ENCODE assay signal across 23 cellular contexts in genomic region chr2:10590742-10591141, GRCh38.
"Had no signal": no experiment of that assay in that cellular context is flagged by ENCODE, and none has a peak within 500 bp of the region (broad histone marks: within the 10 kb centered on the region; RNA-seq: fewer than 3 reads in every experiment).

No MANE protein-coding gene starts in this region.

- DNase-seq: activated CD4-positive, alpha-beta T cell treated with anti-CD3 and anti-CD28 coated beads, Interleukin-2, amount 10 ng/mL, durations not matched to agents 7 days and 5 days; activated CD8-positive, alpha-beta memory T cell treated with anti-CD3 and anti-CD28 coated beads, Interleukin-2, amount 50 U/mL, for 4 hours; activated effector memory CD4-positive, alpha-beta T cell treated with Interleukin-2 at 50 U/mL for 16 hours; activated naive CD4-positive, alpha-beta T cell treated with anti-CD3 and anti-CD28 coated beads, Interleukin-2, amount 10 ng/mL, durations not matched to agents 7 days and 5 days; activated naive CD8-positive, alpha-beta T cell treated with anti-CD3 and anti-CD28 coated beads, Interleukin-2, amount 50 U/mL, for 24 hours; activated T-cell treated with anti-CD3 and anti-CD28 coated beads, Interleukin-2, amount 50 U/mL, for 4 hours; aorta; central memory CD4-positive, alpha-beta T cell; colonic mucosa; heart left ventricle; lower lobe of right lung; occipital lobe; transverse colon; uterus had no signal

- H3K36me3 ChIP-seq: colonic mucosa, uterus had no signal

- H3K4me3 ChIP-seq: colonic mucosa, gastroesophageal sphincter, heart left ventricle, lower lobe of right lung, right atrium auricular region, skin epidermis, suprapubic skin, transverse colon, uterus had no signal

- H3K4me1 ChIP-seq: colonic mucosa, heart left ventricle, lower lobe of right lung, right atrium auricular region, suprapubic skin, transverse colon, uterus had no signal

- H3K4me3 Mint-ChIP-seq: activated CD4-positive, alpha-beta T cell treated with anti-CD3 and anti-CD28 coated beads, Interleukin-2, amount 10 ng/mL, durations not matched to agents 7 days and 5 days; activated naive CD4-positive, alpha-beta T cell treated with anti-CD3 and anti-CD28 coated beads, Interleukin-2, amount 10 ng/mL, durations not matched to agents 7 days and 5 days; activated naive CD8-positive, alpha-beta T cell treated with anti-CD3 and anti-CD28 coated beads, Interleukin-2, amount 50 U/mL, for 24 hours; activated T-cell treated with anti-CD3 and anti-CD28 coated beads, Interleukin-2, amount 50 U/mL, for 4 hours; natural killer cell treated with Interleukin-12 subunit alpha and Interleukin-12 subunit beta and Interleukin-15 and Interleukin-18, amount 100 ng/mL, for 72 hours; stimulated activated naive CD8-positive, alpha-beta T cell treated with anti-CD3 and anti-CD28 coated beads, Interleukin-15, Interleukin-2, amounts not matched to agents 100 ng/mL and 50 ng/mL, for 24 hours; T-helper 1 cell treated with Interleukin-12 subunit alpha and Interleukin-12 subunit beta and Interleukin-4 antibody, amounts not matched to agents 30 μg/mL and 1 μg/mL, for 36 hours had no signal

- H3K9me3 ChIP-seq: colonic mucosa, gastroesophageal sphincter, heart left ventricle, lower lobe of right lung, right atrium auricular region, suprapubic skin, transverse colon, uterus had no signal

- H3K9me3 Mint-ChIP-seq: activated CD4-positive, alpha-beta T cell treated with anti-CD3 and anti-CD28 coated beads, Interleukin-2, amount 10 ng/mL, durations not matched to agents 7 days and 5 days; activated naive CD4-positive, alpha-beta T cell treated with anti-CD3 and anti-CD28 coated beads, Interleukin-2, amount 10 ng/mL, durations not matched to agents 7 days and 5 days; activated naive CD8-positive, alpha-beta T cell treated with anti-CD3 and anti-CD28 coated beads, Interleukin-2, amount 50 U/mL, for 24 hours; activated T-cell treated with anti-CD3 and anti-CD28 coated beads, Interleukin-2, amount 50 U/mL, for 4 hours; natural killer cell treated with Interleukin-12 subunit alpha and Interleukin-12 subunit beta and Interleukin-15 and Interleukin-18, amount 100 ng/mL, for 72 hours; stimulated activated naive CD8-positive, alpha-beta T cell treated with anti-CD3 and anti-CD28 coated beads, Interleukin-15, Interleukin-2, amounts not matched to agents 100 ng/mL and 50 ng/mL, for 24 hours; T-helper 1 cell treated with Interleukin-12 subunit alpha and Interleukin-12 subunit beta and Interleukin-4 antibody, amounts not matched to agents 30 μg/mL and 1 μg/mL, for 36 hours had no signal

- H3K27me3 ChIP-seq: brain microvascular endothelial cell, colonic mucosa, gastroesophageal sphincter, heart left ventricle, right atrium auricular region, suprapubic skin, transverse colon, uterus had no signal

- H3K27me3 Mint-ChIP-seq: activated CD4-positive, alpha-beta T cell treated with anti-CD3 and anti-CD28 coated beads, Interleukin-2, amount 10 ng/mL, durations not matched to agents 7 days and 5 days; activated naive CD4-positive, alpha-beta T cell treated with anti-CD3 and anti-CD28 coated beads, Interleukin-2, amount 10 ng/mL, durations not matched to agents 7 days and 5 days; activated naive CD8-positive, alpha-beta T cell treated with anti-CD3 and anti-CD28 coated beads, Interleukin-2, amount 50 U/mL, for 24 hours; natural killer cell treated with Interleukin-12 subunit alpha and Interleukin-12 subunit beta and Interleukin-15 and Interleukin-18, amount 100 ng/mL, for 72 hours; stimulated activated naive CD8-positive, alpha-beta T cell treated with anti-CD3 and anti-CD28 coated beads, Interleukin-15, Interleukin-2, amounts not matched to agents 100 ng/mL and 50 ng/mL, for 24 hours had no signal

- H3K27ac ChIP-seq: colonic mucosa, gastroesophageal sphincter, heart left ventricle, lower lobe of right lung, right atrium auricular region, skin epidermis, suprapubic skin, transverse colon, uterus had no signal

- H3K4me1 Mint-ChIP-seq: activated CD4-positive, alpha-beta T cell treated with anti-CD3 and anti-CD28 coated beads, Interleukin-2, amount 10 ng/mL, durations not matched to agents 7 days and 5 days; activated naive CD4-positive, alpha-beta T cell treated with anti-CD3 and anti-CD28 coated beads, Interleukin-2, amount 10 ng/mL, durations not matched to agents 7 days and 5 days; activated naive CD8-positive, alpha-beta T cell treated with anti-CD3 and anti-CD28 coated beads, Interleukin-2, amount 50 U/mL, for 24 hours had no signal

- H3K27ac Mint-ChIP-seq: activated CD4-positive, alpha-beta T cell treated with anti-CD3 and anti-CD28 coated beads, Interleukin-2, amount 10 ng/mL, durations not matched to agents 7 days and 5 days; activated naive CD4-positive, alpha-beta T cell treated with anti-CD3 and anti-CD28 coated beads, Interleukin-2, amount 10 ng/mL, durations not matched to agents 7 days and 5 days; activated naive CD8-positive, alpha-beta T cell treated with anti-CD3 and anti-CD28 coated beads, Interleukin-2, amount 50 U/mL, for 24 hours; natural killer cell treated with Interleukin-12 subunit alpha and Interleukin-12 subunit beta and Interleukin-15 and Interleukin-18, amount 100 ng/mL, for 72 hours; progenitor cell of endocrine pancreas; stimulated activated naive CD8-positive, alpha-beta T cell treated with anti-CD3 and anti-CD28 coated beads, Interleukin-15, Interleukin-2, amounts not matched to agents 100 ng/mL and 50 ng/mL, for 24 hours; T-helper 1 cell treated with Interleukin-12 subunit alpha and Interleukin-12 subunit beta and Interleukin-4 antibody, amounts not matched to agents 30 μg/mL and 1 μg/mL, for 36 hours had no signal
